ENCODE assay signal across 34 cellular contexts in the genomic region with DNA sequence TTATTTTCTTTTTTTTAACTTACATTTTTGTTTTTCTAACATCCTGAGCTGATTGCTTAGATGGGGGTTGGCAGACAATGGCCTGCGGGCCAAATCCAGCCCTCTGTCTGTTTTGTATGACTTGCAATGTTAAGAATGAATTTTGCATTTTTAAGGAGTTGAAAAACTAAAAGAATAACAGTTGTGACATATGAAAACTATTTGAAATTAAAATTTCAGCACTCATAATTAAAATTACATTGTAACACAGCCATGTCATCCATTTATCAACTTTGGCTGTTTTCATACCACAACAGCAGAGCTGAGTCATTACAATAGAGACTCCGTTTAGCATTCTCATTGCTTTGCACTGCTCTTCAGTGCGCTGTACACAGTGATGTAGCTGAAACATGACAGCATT.
DNase-seq lines count a peak whose midpoint lies in the region; ATAC-seq and TF ChIP-seq lines count a peak whose summit lies in the region.
"Had no signal": no experiment of that assay in that cellular context is flagged by ENCODE, and none has a peak within 500 bp of the region (broad histone marks: within the 10 kb centered on the region; RNA-seq: fewer than 3 reads in every experiment).

No MANE protein-coding gene starts in this region.

- TF ChIP-seq CTCF in AG10803 (conservative IDR thresholded peaks at IDR 0.05; ENCODE audit: low read length): no peak
- TF ChIP-seq CTCF in brain microvascular endothelial cell (IDR thresholded peaks at IDR 0.05; ENCODE audit: low read depth, low read length, missing control alignments): no peak

- peak; percentile 91 for DNase-seq in AG10803 (ENCODE audit: low read depth)
- peak; percentile 34 for DNase-seq in LHCN-M2 (ENCODE audit: low read depth)
- DNase-seq in brain microvascular endothelial cell: peak; percentile 80
- DNase-seq in iris pigment epithelial cell (ENCODE audit: low read depth): peak; percentile 7
- no peak for DNase-seq in NCI-H2029 (lab: John Stamatoyannopoulos, UW)
- DNase-seq: ACHN; activated CD4-positive, alpha-beta T cell treated with anti-CD3 and anti-CD28 coated beads for 36 hours; activated CD8-positive, alpha-beta T cell treated with anti-CD3 and anti-CD28 coated beads, Interleukin-2, amount 10 ng/mL, durations not matched to agents 7 days and 5 days; activated naive CD4-positive, alpha-beta T cell treated with anti-CD3 and anti-CD28 coated beads, Interleukin-2, amount 10 ng/mL, durations not matched to agents 7 days and 5 days; amygdala; C1 segment of cervical spinal cord; colonic mucosa; COR-L47; effector memory CD8-positive, alpha-beta T cell; KG1; MM.1S; natural killer cell; NCI-H1417; NCI-H2029 treated with DMSO at 0.1 percent for 48 hours; NCI-H2227 treated with DMSO at 0.1 percent for 48 hours; occipital lobe; Right ventricle myocardium superior; sigmoid colon; transverse colon had no signal

- no peaks in the 10 kb centered on the region for H3K27me3 ChIP-seq in brain microvascular endothelial cell (replicated peaks)
- H3K27me3 ChIP-seq: cardiac muscle cell, colonic mucosa, sigmoid colon, transverse colon had no signal

- peak overlapping the region; percentile 61 for H3K27ac ChIP-seq in brain microvascular endothelial cell
- H3K27ac ChIP-seq: cardiac muscle cell, colonic mucosa, HL-60, sigmoid colon, transverse colon had no signal

- no peak overlapping the region for H3K4me3 ChIP-seq in AG10803 (ENCODE audit: low read length)
- H3K4me3 ChIP-seq in brain microvascular endothelial cell (ENCODE audit: low read depth, low read length): no peak overlapping the region
- H3K4me3 ChIP-seq: cardiac muscle cell, colonic mucosa, HAP-1, lung, sigmoid colon, transverse colon had no signal

- ATAC-seq in GM18907 (IDR thresholded peaks at IDR 0.05; ENCODE audit: unreplicated experiment) (no peak), HG02678 (IDR thresholded peaks at IDR 0.05; ENCODE audit: unreplicated experiment) (no peak), GM21529 (IDR thresholded peaks at IDR 0.05; ENCODE audit: unreplicated experiment) (no peak)
- ATAC-seq: activated CD4-positive, alpha-beta T cell treated with anti-CD3 and anti-CD28 coated beads for 36 hours; activated CD8-positive, alpha-beta T cell treated with anti-CD3 and anti-CD28 coated beads, Interleukin-2, amount 10 ng/mL, durations not matched to agents 7 days and 5 days; activated T-helper 17 cell treated with anti-CD3 and anti-CD28 coated beads, Interleukin-2, amount 50 U/mL, for 72 hours; effector memory CD8-positive, alpha-beta T cell; natural killer cell; Panc1; stimulated activated effector memory CD8-positive, alpha-beta T cell treated with anti-CD3 and anti-CD28 coated beads, Interleukin-12 subunit alpha, Interleukin-12 subunit beta, amount 100 ng/mL, for 72 hours had no signal

- H3K36me3 ChIP-seq in brain microvascular endothelial cell (replicated peaks): no peaks in the 10 kb centered on the region
- H3K36me3 ChIP-seq: cardiac muscle cell, colonic mucosa, HAP-1, sigmoid colon, transverse colon had no signal

- in situ Hi-C loops in brain microvascular endothelial cell (cut with HindIII; ENCODE audit: low pct_ligation_motif_present, low sequenced_read_pairs): no loop called here
